Comparison of ENCODE assay signal across 9 cellular contexts in the genomic region with DNA sequence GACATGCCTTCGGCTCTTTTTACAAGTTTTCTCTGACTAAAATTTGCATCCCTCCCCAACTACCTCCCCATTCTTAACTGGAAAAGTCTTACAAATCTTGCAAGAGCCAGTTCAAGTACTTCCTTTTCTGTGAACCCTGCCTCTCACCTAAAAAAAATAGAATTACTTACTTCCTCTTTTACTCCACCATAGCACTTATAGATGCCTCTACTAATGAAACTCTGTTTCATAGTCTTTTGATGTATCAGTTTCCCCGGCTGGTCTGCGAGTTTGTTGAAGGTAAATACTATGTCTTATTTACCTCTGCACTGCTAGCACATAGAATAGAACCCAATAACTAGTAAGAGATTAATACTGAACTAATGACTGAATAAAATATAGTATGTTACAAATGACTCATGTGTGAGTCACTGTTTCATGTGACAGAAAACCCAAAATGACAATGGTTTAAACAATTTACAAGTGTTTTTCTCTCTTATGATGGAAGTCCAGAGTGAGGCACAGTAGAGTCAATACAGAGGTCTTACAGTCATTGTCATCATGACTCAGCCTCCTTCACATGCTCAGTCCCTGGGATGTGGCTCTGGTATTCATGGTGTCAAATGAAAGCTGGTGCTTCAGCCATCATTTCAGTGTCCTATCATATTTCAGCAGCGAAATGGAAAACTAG.
DNase-seq lines count a peak whose midpoint lies in the region; ATAC-seq lines count a peak whose summit lies in the region.
"Had no signal": no experiment of that assay in that cellular context is flagged by ENCODE, and none has a peak within 500 bp of the region (broad histone marks: within the 10 kb centered on the region; RNA-seq: fewer than 3 reads in every experiment).

No MANE protein-coding gene starts in this region.

- no peaks in the 10 kb centered on the region for H3K9me3 Mint-ChIP-seq in stimulated activated effector memory CD8-positive, alpha-beta T cell treated with anti-CD3 and anti-CD28 coated beads, Interleukin-12 subunit alpha, Interleukin-12 subunit beta, amount 100 ng/mL, for 72 hours
- no peaks in the 10 kb centered on the region for H3K9me3 Mint-ChIP-seq in activated T-helper 1 cell treated with anti-CD3 and anti-CD28 coated beads, Interleukin-12 subunit alpha, Interleukin-12 subunit beta, Interleukin-2, Interleukin-4 antibody, amounts not matched to agents 30 ng/mL and 10 ng/mL and 1 ng/mL, durations not matched to agents 14 hours and 24 hours and 36 hours

- ATAC-seq in HG03354 (IDR thresholded peaks at IDR 0.05; ENCODE audit: poor library complexity, severe bottlenecking, unreplicated experiment): peak; percentile 60
- ATAC-seq in stimulated activated effector memory CD8-positive, alpha-beta T cell treated with anti-CD3 and anti-CD28 coated beads, Interleukin-12 subunit alpha, Interleukin-12 subunit beta, amount 100 ng/mL, for 72 hours: peak; percentile 66

- no peaks in the 10 kb centered on the region for H3K36me3 Mint-ChIP-seq in stimulated activated effector memory CD8-positive, alpha-beta T cell treated with anti-CD3 and anti-CD28 coated beads, Interleukin-12 subunit alpha, Interleukin-12 subunit beta, amount 100 ng/mL, for 72 hours
- no peaks in the 10 kb centered on the region for H3K36me3 Mint-ChIP-seq in activated T-helper 1 cell treated with anti-CD3 and anti-CD28 coated beads, Interleukin-12 subunit alpha, Interleukin-12 subunit beta, Interleukin-2, Interleukin-4 antibody, amounts not matched to agents 30 ng/mL and 10 ng/mL and 1 ng/mL, durations not matched to agents 14 hours and 24 hours and 36 hours (ENCODE audit: low read depth)

- DNase-seq in NCI-H1694 treated with DMSO at 0.1 percent for 48 hours (lab: John Stamatoyannopoulos, UW) (peak; percentile 4), NCI-H1694 (lab: John Stamatoyannopoulos, UW) (no peak), SIG-M5 treated with dmso at 0.1 percent for 504 hours (lab: John Stamatoyannopoulos, UW; ENCODE audit: unreplicated experiment) (peak; percentile 77), T-helper 1 cell (no peak), NCI-H146 (lab: John Stamatoyannopoulos, UW) (no peak)
- DNase-seq in stimulated activated effector memory CD8-positive, alpha-beta T cell treated with anti-CD3 and anti-CD28 coated beads, Interleukin-12 subunit alpha, Interleukin-12 subunit beta, amount 100 ng/mL, for 72 hours (ENCODE audit: low spot score in 2 of 2): no peak
- DNase-seq in activated T-helper 1 cell treated with anti-CD3 and anti-CD28 coated beads, Interleukin-12 subunit alpha, Interleukin-12 subunit beta, Interleukin-2, Interleukin-4 antibody, amounts not matched to agents 30 ng/mL and 10 ng/mL and 1 ng/mL, durations not matched to agents 14 hours and 24 hours and 36 hours (ENCODE audit: low spot score): no peak
- DNase-seq: substantia nigra had no signal

- no peak overlapping the region for H3K4me3 Mint-ChIP-seq in stimulated activated effector memory CD8-positive, alpha-beta T cell treated with anti-CD3 and anti-CD28 coated beads, Interleukin-12 subunit alpha, Interleukin-12 subunit beta, amount 100 ng/mL, for 72 hours
- H3K4me3 Mint-ChIP-seq in activated T-helper 1 cell treated with anti-CD3 and anti-CD28 coated beads, Interleukin-12 subunit alpha, Interleukin-12 subunit beta, Interleukin-2, Interleukin-4 antibody, amounts not matched to agents 30 ng/mL and 10 ng/mL and 1 ng/mL, durations not matched to agents 14 hours and 24 hours and 36 hours: no peak overlapping the region

- intact Hi-C loops in activated T-helper 1 cell treated with anti-CD3 and anti-CD28 coated beads, Interleukin-12 subunit alpha, Interleukin-12 subunit beta, Interleukin-2, Interleukin-4 antibody, amounts not matched to agents 30 ng/mL and 10 ng/mL and 1 ng/mL, durations not matched to agents 14 hours and 24 hours and 36 hours (cut with micrococcal nuclease): no loop called here

- no peaks in the 10 kb centered on the region for H3K27me3 Mint-ChIP-seq in activated T-helper 1 cell treated with anti-CD3 and anti-CD28 coated beads, Interleukin-12 subunit alpha, Interleukin-12 subunit beta, Interleukin-2, Interleukin-4 antibody, amounts not matched to agents 30 ng/mL and 10 ng/mL and 1 ng/mL, durations not matched to agents 14 hours and 24 hours and 36 hours (ENCODE audit: insufficient read depth)

- H3K27ac Mint-ChIP-seq in stimulated activated effector memory CD8-positive, alpha-beta T cell treated with anti-CD3 and anti-CD28 coated beads, Interleukin-12 subunit alpha, Interleukin-12 subunit beta, amount 100 ng/mL, for 72 hours: no peak overlapping the region
- no peak overlapping the region for H3K27ac Mint-ChIP-seq in activated T-helper 1 cell treated with anti-CD3 and anti-CD28 coated beads, Interleukin-12 subunit alpha, Interleukin-12 subunit beta, Interleukin-2, Interleukin-4 antibody, amounts not matched to agents 30 ng/mL and 10 ng/mL and 1 ng/mL, durations not matched to agents 14 hours and 24 hours and 36 hours

- H3K4me1 Mint-ChIP-seq in stimulated activated effector memory CD8-positive, alpha-beta T cell treated with anti-CD3 and anti-CD28 coated beads, Interleukin-12 subunit alpha, Interleukin-12 subunit beta, amount 100 ng/mL, for 72 hours: no peaks in the 10 kb centered on the region
- no peaks in the 10 kb centered on the region for H3K4me1 Mint-ChIP-seq in activated T-helper 1 cell treated with anti-CD3 and anti-CD28 coated beads, Interleukin-12 subunit alpha, Interleukin-12 subunit beta, Interleukin-2, Interleukin-4 antibody, amounts not matched to agents 30 ng/mL and 10 ng/mL and 1 ng/mL, durations not matched to agents 14 hours and 24 hours and 36 hours (ENCODE audit: low read depth)

Comparison
In these comparisons a context has a peak if more than half of its experiments do, and no peak if none do; other contexts are left out.
1. DNase-seq: peak in NCI-H1694 treated with DMSO at 0.1 percent for 48 hours (single experiment) and SIG-M5 treated with dmso at 0.1 percent for 504 hours (single experiment); none in NCI-H1694 (single experiment), stimulated activated effector memory CD8-positive, alpha-beta T cell treated with anti-CD3 and anti-CD28 coated beads, Interleukin-12 subunit alpha, Interleukin-12 subunit beta, amount 100 ng/mL, for 72 hours (0 of 2), T-helper 1 cell (0 of 5), NCI-H146 (single experiment) and activated T-helper 1 cell treated with anti-CD3 and anti-CD28 coated beads, Interleukin-12 subunit alpha, Interleukin-12 subunit beta, Interleukin-2, Interleukin-4 antibody, amounts not matched to agents 30 ng/mL and 10 ng/mL and 1 ng/mL, durations not matched to agents 14 hours and 24 hours and 36 hours (single experiment).